Comparison of ENCODE assay signal across 18 cellular contexts in the genomic region with DNA sequence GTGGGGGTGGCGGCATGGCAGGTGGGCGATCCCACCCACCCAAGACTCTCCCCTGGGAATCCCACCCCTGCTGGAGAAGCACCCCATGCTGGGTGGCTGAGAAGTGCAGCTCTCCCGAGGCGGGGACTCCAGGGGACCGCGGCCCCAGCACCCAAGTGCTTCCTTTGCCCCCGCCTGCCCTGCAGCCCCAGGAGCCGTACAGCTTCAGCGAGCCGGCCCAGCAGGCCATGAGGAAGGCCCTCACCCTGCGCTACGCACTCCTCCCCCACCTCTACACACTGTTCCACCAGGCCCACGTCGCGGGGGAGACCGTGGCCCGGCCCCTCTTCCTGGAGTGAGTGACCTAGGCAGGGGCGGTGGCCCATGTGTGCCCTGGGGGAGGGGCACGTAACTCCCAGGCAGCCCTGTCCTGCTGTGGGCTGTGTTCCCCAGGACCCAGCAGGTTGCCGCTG. TPM values are rescaled to one million over a fixed set of nuclear protein-coding genes. Genes with fewer than 3 reads are reported as not detected.
DNase-seq lines count a peak whose midpoint lies in the region; ATAC-seq and TF ChIP-seq lines count a peak whose summit lies in the region.
"Had no signal": no experiment of that assay in that cellular context is flagged by ENCODE, and none has a peak within 500 bp of the region (broad histone marks: within the 10 kb centered on the region; RNA-seq: fewer than 3 reads in every experiment).

No MANE protein-coding gene starts in this region.

- H3K18ac ChIP-seq in IMR-90 (ENCODE audit: low read depth, low read length) = no peak overlapping the region

- H3K4me2 ChIP-seq in DND-41 (ENCODE audit: insufficient read depth, low read length) (no peak overlapping the region), IMR-90 (ENCODE audit: low read depth, low read length) (no peak overlapping the region)
- H3K4me2 ChIP-seq: hepatocyte, KMS-11 had no signal

- no peaks in the 10 kb centered on the region for H3K36me3 ChIP-seq in DND-41 (ENCODE audit: insufficient read depth, low read length)
- H3K36me3 ChIP-seq in IMR-90 (ENCODE audit: control insufficient read depth, insufficient read depth, low read length) = peaks cover 3% of the 10 kb centered on the region; the same call in 1 of the 2 replicates
- peaks cover 0 to 65% (median 0%) of the 10 kb centered on the region in 6 donors for H3K36me3 ChIP-seq in spleen
- H3K36me3 ChIP-seq in left lung = peaks cover 0 to 35% of the 10 kb centered on the region in 2 donors
- no peaks in the 10 kb centered on the region for H3K36me3 ChIP-seq in breast epithelium

- H3K4me3 ChIP-seq in DND-41 (ENCODE audit: low read depth in 1 of 2, low read length in 2 of 2) (no peak overlapping the region), IMR-90 (ENCODE audit: insufficient read depth, low read depth, low read length) (no peak overlapping the region), spleen (no peak overlapping the region), dorsolateral prefrontal cortex (no peak overlapping the region), left lung (no peak overlapping the region), breast epithelium (no peak overlapping the region)
- H3K4me3 ChIP-seq: hepatocyte had no signal

- peaks cover 7% of the 10 kb centered on the region for H3K4me1 ChIP-seq in DND-41 (ENCODE audit: insufficient read depth, low read length)
- peaks cover 5% of the 10 kb centered on the region for H3K4me1 ChIP-seq in IMR-90 (ENCODE audit: control insufficient read depth, insufficient read depth, low read length)
- peaks cover 0 to 10% (median 6%) of the 10 kb centered on the region in 6 donors for H3K4me1 ChIP-seq in spleen
- H3K4me1 ChIP-seq in left lung = no peaks in the 10 kb centered on the region
- no peaks in the 10 kb centered on the region for H3K4me1 ChIP-seq in breast epithelium

- H3K9me3 ChIP-seq in DND-41 (ENCODE audit: insufficient read depth, low read length, severe bottlenecking) (no peaks in the 10 kb centered on the region), IMR-90 (ENCODE audit: control insufficient read depth, insufficient read depth, low read length) (no peaks in the 10 kb centered on the region), spleen (peaks cover 0 to 10% (median 0%) of the 10 kb centered on the region in 8 donors), left lung (no peaks in the 10 kb centered on the region), breast epithelium (no peaks in the 10 kb centered on the region)

- no peak overlapping the region for H2BK120ac ChIP-seq in IMR-90 (ENCODE audit: low read depth, low read length)

- no peak overlapping the region for H4K91ac ChIP-seq in IMR-90 (ENCODE audit: insufficient read depth, low read depth, low read length)

- no TSS peak for BruUV-seq in IMR-90 (replicated peaks; lab: Mats Ljungman, UMichigan)

- intact Hi-C loops in IMR-90 (cut with micrococcal nuclease) = no loop called here
- intact Hi-C loops in spleen (cut with DNase I; ENCODE audit: low total_unique reads) = no loop called here
- intact Hi-C loops in dorsolateral prefrontal cortex (cut with DNase I) = no loop called here
- intact Hi-C loops in left lung (cut with DNase I) = no loop called here
- intact Hi-C loops in breast epithelium (cut with DNase I; ENCODE audit: low total_unique reads) = no loop called here

- H2BK15ac ChIP-seq in IMR-90 (ENCODE audit: low read depth, low read length) = no peak overlapping the region

- no peak overlapping the region for H4K5ac ChIP-seq in IMR-90 (ENCODE audit: low read depth, low read length)

- H3K79me2 ChIP-seq in DND-41 (ENCODE audit: insufficient read depth, low read length) = no peaks in the 10 kb centered on the region
- H3K79me2 ChIP-seq: hepatocyte had no signal

- no peak for TF ChIP-seq CTCF in DND-41 (IDR thresholded peaks at IDR 0.05; ENCODE audit: borderline replicate concordance, extremely low read depth, low read length, poor library complexity, severe bottlenecking)
- TF ChIP-seq CTCF in IMR-90 (conservative IDR thresholded peaks at IDR 0.05; ENCODE audit: low read depth, low read length) = no peak
- no peak for TF ChIP-seq CTCF in spleen (IDR thresholded peaks at IDR 0.05 in 8 of 11, conservative IDR thresholded peaks at IDR 0.05 in 3 of 11)
- no peak for TF ChIP-seq CTCF in dorsolateral prefrontal cortex (IDR thresholded peaks at IDR 0.05 in 54 of 56, conservative IDR thresholded peaks at IDR 0.05 in 2 of 56; ENCODE audit: low read depth in 1 of 56, partially characterized antibody in 56 of 56)
- TF ChIP-seq CTCF in left lung (IDR thresholded peaks at IDR 0.05) = no peak
- TF ChIP-seq CTCF in breast epithelium (IDR thresholded peaks at IDR 0.05) = no peak

- in situ Hi-C loops in IMR-90 (cut with MboI; ENCODE audit: low sequenced_read_pairs) = no loop called here

- H3K56ac ChIP-seq in IMR-90 (ENCODE audit: extremely low read depth, insufficient read depth, low read length) = no peak overlapping the region

- H4K8ac ChIP-seq in IMR-90 (ENCODE audit: low read depth in 2 of 2, low read length in 2 of 2) = no peak overlapping the region

- H2AK5ac ChIP-seq in IMR-90 (ENCODE audit: low read depth, low read length) = no peak overlapping the region

- peaks cover 7% of the 10 kb centered on the region for H3K9me1 ChIP-seq in IMR-90 (ENCODE audit: insufficient read depth, low read length)

- H3K27me3 ChIP-seq in DND-41 (ENCODE audit: insufficient read depth, low read length, poor library complexity) (no peaks in the 10 kb centered on the region), IMR-90 (ENCODE audit: control insufficient read depth, insufficient read depth, low read length) (no peaks in the 10 kb centered on the region), spleen (replicated peaks in 1 of 7) (no peaks in the 10 kb centered on the region), dorsolateral prefrontal cortex (no peaks in the 10 kb centered on the region), left lung (no peaks in the 10 kb centered on the region), breast epithelium (no peaks in the 10 kb centered on the region)
- H3K27me3 ChIP-seq: hepatocyte had no signal

- no CpG with 5 or more reads among the region's 20 CpGs for WGBS in IMR-90 (ENCODE audit: extremely low coverage in 2 of 2, insufficient read length in 1 of 2), 2 experiments
- WGBS in spleen, 5 donors = 71 to 83% (median 78%) methylated on average over 9 to 20 of the region's 20 CpGs

- H2AFZ ChIP-seq in DND-41 (ENCODE audit: low read depth, low read length) = no peak overlapping the region
- H2AFZ ChIP-seq in IMR-90 (replicated peaks; ENCODE audit: low read length, poor library complexity) = peak overlapping the region; percentile 41
- H2AFZ ChIP-seq: hepatocyte had no signal

- H3K9ac ChIP-seq in DND-41 (ENCODE audit: low read depth, low read length) (no peak overlapping the region), IMR-90 (ENCODE audit: low read depth, low read length) (no peak overlapping the region)
- H3K9ac ChIP-seq: KMS-11 had no signal

- ATAC-seq in DND-41 (ENCODE audit: insufficient read depth, low read depth) (0 out of 3 replicates have a peak, but pooled peaks have one; percentile 16), IMR-90 (ENCODE audit: low read depth) (no peak), left lung (no peak)
- ATAC-seq: naive thymus-derived CD4-positive, alpha-beta T cell; right cardiac atrium had no signal

- H3K14ac ChIP-seq in IMR-90 (replicated peaks; ENCODE audit: low read depth, low read length) = no peak overlapping the region

- DNase-seq in DND-41 (no peak), IMR-90 (no peak), iPS-NIHi7 (ENCODE audit: extremely low spot score) (peak; percentile 55), spleen (peak; percentile 67), dorsolateral prefrontal cortex (no peak), left lung (no peak), breast epithelium (ENCODE audit: low spot score in 2 of 2) (no peak), mucosa of gallbladder (ENCODE audit: low spot score) (no peak)
- DNase-seq: foreskin fibroblast; HCEC 1CT; naive thymus-derived CD4-positive, alpha-beta T cell; NCI-H187 treated with DMSO at 0.1 percent for 48 hours; right cardiac atrium; T1000 had no signal

- POLR2A ChIA-PET in IMR-90 (lab: Charles Lee; ENCODE audit: unreplicated experiment) = no interaction called here

- H3K23ac ChIP-seq in IMR-90 (ENCODE audit: low read depth, low read length) = no peak overlapping the region

- CTCF ChIA-PET in IMR-90 (lab: Yijun Ruan, JAX) = no interaction called here

- H2AK9ac ChIP-seq in IMR-90 (replicated peaks; ENCODE audit: low read depth, low read length, poor library complexity) = peak overlapping the region; percentile 71

- TF ChIP-seq RAD21 in IMR-90 (IDR thresholded peaks at IDR 0.05; ENCODE audit: low read length) = no peak

- H4K20me1 ChIP-seq in DND-41 (ENCODE audit: insufficient read depth, low read length) (no peaks in the 10 kb centered on the region), IMR-90 (ENCODE audit: insufficient read depth, low read length) (no peaks in the 10 kb centered on the region)

- H3K4ac ChIP-seq in IMR-90 (ENCODE audit: low read depth, low read length) = no peak overlapping the region

- H3K79me1 ChIP-seq in IMR-90 (ENCODE audit: low read depth in 1 of 2, low read length in 2 of 2) = no peaks in the 10 kb centered on the region

- dilution Hi-C loops in IMR-90 (cut with HindIII; ENCODE audit: low sequenced_read_pairs, unreplicated experiment) = no loop called here

- TF ChIP-seq POLR2A in IMR-90 (IDR thresholded peaks at IDR 0.05; ENCODE audit: low read depth, low read length) = no peak
- TF ChIP-seq POLR2A in spleen (IDR thresholded peaks at IDR 0.05) = no peak
- TF ChIP-seq POLR2A in breast epithelium (IDR thresholded peaks at IDR 0.05) = no peak

- H2BK20ac ChIP-seq in IMR-90 (ENCODE audit: low read depth, low read length) = no peak overlapping the region

- H2BK5ac ChIP-seq in IMR-90 (ENCODE audit: low read depth, low read length, poor library complexity, severe bottlenecking) = no peak overlapping the region

- H3K27ac ChIP-seq in DND-41 (ENCODE audit: low read length) (no peak overlapping the region), IMR-90 (ENCODE audit: insufficient read depth, low read length) (no peak overlapping the region), spleen (no peak overlapping the region), dorsolateral prefrontal cortex (no peak overlapping the region), left lung (no peak overlapping the region), breast epithelium (no peak overlapping the region)
- H3K27ac ChIP-seq: hepatocyte, KMS-11 had no signal

RNA-seq across cellular contexts. Expression of a gene that starts 11.7 kb away (rescaled TPM):
- total RNA-seq in IMR-90 (2012; rRNA removed) = 2.2 and 3.3 TPM in 2 replicates
- 14.0 and 14.8 TPM in 2 replicates for polyA plus RNA-seq in IMR-90 (2012; rRNA removed)
- polyA plus RNA-seq in IMR-90 (2012; cell fraction: cytosol; rRNA removed) = 11.4 and 20.5 TPM in 2 replicates
- polyA plus RNA-seq in IMR-90 (2012; cell fraction: nucleus; rRNA removed; ENCODE audit: low replicate concordance) = 47.4 and 93.1 TPM in 2 replicates
- total RNA-seq in spleen = 100 to 1,000 TPM in 5 of 7 donors, 10 to 100 TPM in 2; 53.6 to 166 (median 133) TPM
- 10 to 100 TPM; 22.7 to 53.8 (median 34.3) TPM for polyA plus RNA-seq in spleen
- 100 to 1,000 TPM in 1 of 120 experiments, 10 to 100 TPM in 119; 35.8 to 101 (median 61.4) TPM for total RNA-seq in dorsolateral prefrontal cortex
- 100 to 1,000 TPM in 1 of 2 donors, 10 to 100 TPM in 1; 85.7 to 105 TPM for total RNA-seq in left lung
- total RNA-seq in breast epithelium = 10 to 100 TPM; 40.6 to 80.3 (median 56.5) TPM
- 105 TPM for total RNA-seq in mucosa of gallbladder

RNA-seq across cellular contexts. Expression of a gene that starts 33.9 kb away (rescaled TPM):
- total RNA-seq in IMR-90 (2012; rRNA removed) (97.1 and 110 TPM in 2 replicates), spleen (10 to 100 TPM; 51.1 to 79.5 (median 67.7) TPM), dorsolateral prefrontal cortex (10 to 100 TPM; 27.3 to 64.1 (median 38.4) TPM), left lung (10 to 100 TPM; 58.5 to 72.9 TPM), breast epithelium (10 to 100 TPM; 46.2 to 93.1 (median 67.9) TPM), mucosa of gallbladder (57.9 TPM)
- polyA plus RNA-seq in IMR-90 (2012; rRNA removed) (82.4 and 85.3 TPM in 2 replicates), spleen (10 to 100 TPM; 37.3 to 61.5 (median 57.5) TPM)
- 64.2 and 83.7 TPM in 2 replicates for polyA plus RNA-seq in IMR-90 (2012; cell fraction: cytosol; rRNA removed)
- polyA plus RNA-seq in IMR-90 (2012; cell fraction: nucleus; rRNA removed; ENCODE audit: low replicate concordance) = 46.8 and 170 TPM in 2 replicates

RNA-seq across cellular contexts. Expression of a gene that starts 56.8 kb away (rescaled TPM):
- total RNA-seq in IMR-90 (2012; rRNA removed) (not detected in 2 replicates), spleen (1 to 10 TPM in 6 of 7 donors, under 1 TPM in 1; 0.68 to 4.8 (median 1.3) TPM), dorsolateral prefrontal cortex (1 to 10 TPM in 89 of 120 experiments, under 1 TPM in 30, not detected in 1; 0.19 to 5.2 (median 1.6) TPM), left lung (1 to 10 TPM in 1 of 2 donors, under 1 TPM in 1; 0.41 to 1.0 TPM), breast epithelium (10 to 100 TPM in 1 of 3 donors, 1 to 10 TPM in 1, under 1 TPM in 1; 0.32 to 13.8 (median 9.4) TPM), mucosa of gallbladder (0.29 TPM)
- polyA plus RNA-seq in IMR-90 (2012; rRNA removed) (not detected in 2 replicates), spleen (1 to 10 TPM in 2 of 3 donors, under 1 TPM in 1; 0.63 to 2.4 (median 1.4) TPM)
- not detected in 2 replicates for polyA plus RNA-seq in IMR-90 (2012; cell fraction: cytosol; rRNA removed)
- polyA plus RNA-seq in IMR-90 (2012; cell fraction: nucleus; rRNA removed; ENCODE audit: low replicate concordance) = 0.02 and 0.09 TPM in 2 replicates
- total RNA-seq: activated CD8-positive, alpha-beta memory T cell treated with anti-CD3 and anti-CD28 coated beads for 36 hours; astrocyte had no signal
- polyA plus RNA-seq: naive thymus-derived CD4-positive, alpha-beta T cell had no signal

Comparison
In these comparisons a context has a peak if more than half of its experiments do, and no peak if none do; other contexts are left out.
1. DNase-seq: peak in iPS-NIHi7 (single experiment) and spleen (single experiment); none in DND-41 (single experiment), IMR-90 (single experiment), dorsolateral prefrontal cortex (0 of 10), left lung (0 of 2), breast epithelium (0 of 2) and mucosa of gallbladder (single experiment).